ENCODE assay signal across 32 cellular contexts in the genomic region with DNA sequence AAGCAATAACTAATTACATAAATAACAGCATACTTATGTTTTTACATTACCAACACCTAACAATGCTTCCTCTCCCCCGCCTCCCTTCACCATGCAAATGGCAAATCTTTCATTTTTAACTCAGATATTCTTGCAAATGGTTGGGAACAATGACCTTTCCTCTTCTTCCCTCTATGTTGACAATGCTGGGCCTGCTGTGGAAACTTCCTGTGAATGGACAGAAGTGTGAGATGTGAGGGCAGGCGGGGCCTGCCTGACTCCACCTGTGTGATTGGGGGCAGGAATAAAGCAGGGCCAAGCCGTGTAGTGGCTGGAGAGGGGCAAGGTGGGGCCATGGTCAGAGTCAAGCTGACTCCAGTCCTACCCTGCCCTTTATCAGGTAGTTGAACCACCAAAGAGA.
"Had no signal": no experiment of that assay in that cellular context is flagged by ENCODE, and none has a peak within 500 bp of the region (broad histone marks: within the 10 kb centered on the region; RNA-seq: fewer than 3 reads in every experiment).

No MANE protein-coding gene starts in this region.

- FAIRE-seq: bronchial epithelial cell, TTC549 had no signal

- H3K27ac ChIP-seq: adrenal gland, ascending aorta, cardiac muscle cell, VCaP had no signal

- H3K27me3 ChIP-seq: adrenal gland, ascending aorta, cardiac muscle cell had no signal

- H3K36me3 ChIP-seq: adrenal gland, ascending aorta, cardiac muscle cell had no signal

- H3K9me3 ChIP-seq: ascending aorta had no signal

- DNase-seq: activated B cell treated with CpG ODN at 0.5 μM for 24 hours; activated CD4-positive, alpha-beta memory T cell treated with anti-CD3 and anti-CD28 coated beads for 36 hours; activated CD4-positive, alpha-beta T cell treated with anti-CD3 and anti-CD28 coated beads for 4 hours; activated CD4-positive, alpha-beta T cell treated with anti-CD3 and anti-CD28 coated beads, Interleukin-2, amount 10 ng/mL, durations not matched to agents 24 days and 14 days; activated CD4-positive, alpha-beta T cell treated with anti-CD3 and anti-CD28 coated beads, Interleukin-2, amount 50 U/mL, for 1 hour; activated CD4-positive, alpha-beta T cell treated with anti-CD3 and anti-CD28 coated beads, Interleukin-2, amount 50 U/mL, for 4 hours; activated CD4-positive, CD25-positive, alpha-beta regulatory T cell treated with anti-CD3 and anti-CD28 coated beads, Interleukin-2, amount 50 U/mL, for 72 hours; activated CD8-positive, alpha-beta memory T cell treated with anti-CD3 and anti-CD28 coated beads, Interleukin-2, amount 50 U/mL, for 4 hours; activated CD8-positive, alpha-beta T cell treated with anti-CD3 and anti-CD28 coated beads for 36 hours; activated effector memory CD4-positive, alpha-beta T cell treated with anti-CD3 and anti-CD28 coated beads, Interleukin-2, amount 50 U/mL, for 16 hours; activated gamma-delta T cell treated with Interleukin-2 at 50 U/mL for 16 hours; activated naive CD4-positive, alpha-beta T cell; activated naive CD4-positive, alpha-beta T cell treated with anti-CD3 and anti-CD28 coated beads for 36 hours; activated naive CD4-positive, alpha-beta T cell treated with anti-CD3 and anti-CD28 coated beads, Interleukin-2, amount 50 U/mL, for 16 hours; activated naive CD8-positive, alpha-beta T cell treated with anti-CD3 and anti-CD28 coated beads for 36 hours; activated T-cell treated with anti-CD3 and anti-CD28 coated beads for 4 hours; activated T-cell treated with anti-CD3 and anti-CD28 coated beads, Interleukin-2, amount 50 U/mL, for 1 hour; activated T-cell treated with anti-CD3 and anti-CD28 coated beads, Interleukin-2, amount 50 U/mL, for 4 hours; activated T-cell treated with anti-CD3 and anti-CD28 coated beads, Interleukin-2, amount 50 U/mL, for 72 hours; adrenal gland; amniotic stem cell; caudate nucleus; cerebellar nuclear complex; T-helper 2 cell; T-helper 9 cell had no signal

- H3K4me1 ChIP-seq: adrenal gland, ascending aorta had no signal

- H3K4me3 ChIP-seq: adrenal gland, ascending aorta, cardiac muscle cell had no signal

- ATAC-seq: activated CD8-positive, alpha-beta T cell treated with anti-CD3 and anti-CD28 coated beads for 36 hours; activated naive CD4-positive, alpha-beta T cell treated with anti-CD3 and anti-CD28 coated beads, Interleukin-2, amount 50 U/mL, for 72 hours; activated T-cell treated with anti-CD3 and anti-CD28 coated beads, Interleukin-2, amount 50 U/mL, for 4 hours; activated T-cell treated with anti-CD3 and anti-CD28 coated beads, Interleukin-2, amount 50 U/mL, for 72 hours; activated T-helper 17 cell treated with anti-CD3 and anti-CD28 coated beads, Interleukin-2, amount 50 U/mL, for 72 hours had no signal
